ENCODE assay signal across 1 cellular context in the genomic region with DNA sequence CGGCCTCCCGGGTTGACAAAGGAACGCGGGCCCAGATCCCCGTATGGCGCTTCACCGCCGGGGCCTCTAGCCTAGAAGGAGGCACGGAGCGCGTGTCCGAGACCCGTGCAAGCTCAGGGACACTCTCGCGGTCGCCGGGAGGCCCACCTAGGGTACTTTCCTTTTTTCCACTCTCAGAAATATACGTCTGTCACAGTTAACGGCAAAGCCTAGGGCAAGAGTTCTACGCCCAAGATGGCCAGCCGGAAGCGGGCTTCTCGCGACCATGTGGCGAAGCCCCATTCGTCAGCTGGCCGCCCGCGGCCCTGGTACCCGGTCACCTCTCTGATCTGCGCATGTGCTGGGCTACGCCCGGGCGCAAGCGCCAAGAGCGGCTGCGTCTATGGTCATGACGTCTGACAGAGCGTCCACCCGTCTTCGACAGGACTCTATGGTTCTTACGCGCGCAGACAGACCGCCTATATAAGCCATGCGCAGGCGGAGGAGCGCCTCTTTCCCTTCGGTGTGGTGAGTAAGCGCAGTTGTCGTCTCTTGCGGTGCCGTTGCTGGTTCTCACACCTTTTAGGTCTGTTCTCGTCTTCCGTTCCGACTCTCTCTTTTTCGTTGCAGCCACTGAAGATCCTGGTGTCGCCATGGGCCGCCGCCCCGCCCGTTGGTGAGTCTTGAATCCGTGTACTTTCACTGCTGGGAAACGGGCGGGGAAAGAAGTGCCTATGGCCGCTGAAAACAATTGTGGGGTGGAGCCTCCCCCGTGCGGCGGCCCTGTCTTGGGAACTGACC.
TF ChIP-seq lines count a peak whose summit lies in the region.

A gene (plus strand): TSS at position 490 of the 780 bp plus-strand sequence. CDS start 143 bp downstream, at position 633.

TF ChIP-seq in GM12878, 131 proteins besides CTCF, POLR2A, EP300 and RAD21 (continued from another document):
- TF ChIP-seq, protein P1, sequence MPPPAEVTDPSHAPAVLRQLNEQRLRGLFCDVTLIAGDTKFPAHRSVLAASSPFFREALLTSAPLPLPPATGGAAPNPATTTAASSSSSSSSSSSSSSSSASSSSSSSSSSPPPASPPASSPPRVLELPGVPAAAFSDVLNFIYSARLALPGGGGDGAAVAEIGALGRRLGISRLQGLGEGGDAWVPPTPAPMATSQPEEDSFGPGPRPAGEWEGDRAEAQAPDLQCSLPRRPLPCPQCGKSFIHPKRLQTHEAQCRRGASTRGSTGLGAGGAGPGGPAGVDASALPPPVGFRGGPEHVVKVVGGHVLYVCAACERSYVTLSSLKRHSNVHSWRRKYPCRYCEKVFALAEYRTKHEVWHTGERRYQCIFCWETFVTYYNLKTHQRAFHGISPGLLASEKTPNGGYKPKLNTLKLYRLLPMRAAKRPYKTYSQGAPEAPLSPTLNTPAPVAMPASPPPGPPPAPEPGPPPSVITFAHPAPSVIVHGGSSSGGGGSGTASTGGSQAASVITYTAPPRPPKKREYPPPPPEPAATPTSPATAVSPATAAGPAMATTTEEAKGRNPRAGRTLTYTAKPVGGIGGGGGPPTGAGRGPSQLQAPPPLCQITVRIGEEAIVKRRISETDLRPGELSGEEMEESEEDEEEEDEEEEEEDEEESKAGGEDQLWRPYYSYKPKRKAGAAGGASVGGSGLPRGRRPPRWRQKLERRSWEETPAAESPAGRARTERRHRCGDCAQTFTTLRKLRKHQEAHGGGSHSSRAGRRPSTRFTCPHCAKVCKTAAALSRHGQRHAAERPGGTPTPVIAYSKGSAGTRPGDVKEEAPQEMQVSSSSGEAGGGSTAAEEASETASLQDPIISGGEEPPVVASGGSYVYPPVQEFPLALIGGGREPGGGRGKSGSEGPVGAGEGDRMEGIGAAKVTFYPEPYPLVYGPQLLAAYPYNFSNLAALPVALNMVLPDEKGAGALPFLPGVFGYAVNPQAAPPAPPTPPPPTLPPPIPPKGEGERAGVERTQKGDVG (CRISPR knock-in tag; IDR thresholded peaks at IDR 0.05) = no peak
- TF ChIP-seq RBBP5 (conservative IDR thresholded peaks at IDR 0.05) (no peak), SREBF2 (IDR thresholded peaks at IDR 0.05; ENCODE audit: low read length) (no peak), POLR2AphosphoS5 (IDR thresholded peaks at IDR 0.05; ENCODE audit: low read length) (peak; percentile 100), CREB1 (IDR thresholded peaks at IDR 0.05; ENCODE audit: low read depth) (peak; percentile 92), HCFC1 (IDR thresholded peaks at IDR 0.05; ENCODE audit: low read length) (peak; percentile 56), TARDBP (IDR thresholded peaks at IDR 0.05; ENCODE audit: borderline replicate concordance) (no peak), DPF2 (IDR thresholded peaks at IDR 0.05) (peak; percentile 6; the same call in 1 of the 2 replicates)
- TF ChIP-seq, protein P2, sequence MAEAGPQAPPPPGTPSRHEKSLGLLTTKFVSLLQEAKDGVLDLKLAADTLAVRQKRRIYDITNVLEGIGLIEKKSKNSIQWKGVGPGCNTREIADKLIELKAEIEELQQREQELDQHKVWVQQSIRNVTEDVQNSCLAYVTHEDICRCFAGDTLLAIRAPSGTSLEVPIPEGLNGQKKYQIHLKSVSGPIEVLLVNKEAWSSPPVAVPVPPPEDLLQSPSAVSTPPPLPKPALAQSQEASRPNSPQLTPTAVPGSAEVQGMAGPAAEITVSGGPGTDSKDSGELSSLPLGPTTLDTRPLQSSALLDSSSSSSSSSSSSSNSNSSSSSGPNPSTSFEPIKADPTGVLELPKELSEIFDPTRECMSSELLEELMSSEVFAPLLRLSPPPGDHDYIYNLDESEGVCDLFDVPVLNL (IDR thresholded peaks at IDR 0.05; ENCODE audit: low read depth, low read length) = no peak
- TF ChIP-seq, protein P3, sequence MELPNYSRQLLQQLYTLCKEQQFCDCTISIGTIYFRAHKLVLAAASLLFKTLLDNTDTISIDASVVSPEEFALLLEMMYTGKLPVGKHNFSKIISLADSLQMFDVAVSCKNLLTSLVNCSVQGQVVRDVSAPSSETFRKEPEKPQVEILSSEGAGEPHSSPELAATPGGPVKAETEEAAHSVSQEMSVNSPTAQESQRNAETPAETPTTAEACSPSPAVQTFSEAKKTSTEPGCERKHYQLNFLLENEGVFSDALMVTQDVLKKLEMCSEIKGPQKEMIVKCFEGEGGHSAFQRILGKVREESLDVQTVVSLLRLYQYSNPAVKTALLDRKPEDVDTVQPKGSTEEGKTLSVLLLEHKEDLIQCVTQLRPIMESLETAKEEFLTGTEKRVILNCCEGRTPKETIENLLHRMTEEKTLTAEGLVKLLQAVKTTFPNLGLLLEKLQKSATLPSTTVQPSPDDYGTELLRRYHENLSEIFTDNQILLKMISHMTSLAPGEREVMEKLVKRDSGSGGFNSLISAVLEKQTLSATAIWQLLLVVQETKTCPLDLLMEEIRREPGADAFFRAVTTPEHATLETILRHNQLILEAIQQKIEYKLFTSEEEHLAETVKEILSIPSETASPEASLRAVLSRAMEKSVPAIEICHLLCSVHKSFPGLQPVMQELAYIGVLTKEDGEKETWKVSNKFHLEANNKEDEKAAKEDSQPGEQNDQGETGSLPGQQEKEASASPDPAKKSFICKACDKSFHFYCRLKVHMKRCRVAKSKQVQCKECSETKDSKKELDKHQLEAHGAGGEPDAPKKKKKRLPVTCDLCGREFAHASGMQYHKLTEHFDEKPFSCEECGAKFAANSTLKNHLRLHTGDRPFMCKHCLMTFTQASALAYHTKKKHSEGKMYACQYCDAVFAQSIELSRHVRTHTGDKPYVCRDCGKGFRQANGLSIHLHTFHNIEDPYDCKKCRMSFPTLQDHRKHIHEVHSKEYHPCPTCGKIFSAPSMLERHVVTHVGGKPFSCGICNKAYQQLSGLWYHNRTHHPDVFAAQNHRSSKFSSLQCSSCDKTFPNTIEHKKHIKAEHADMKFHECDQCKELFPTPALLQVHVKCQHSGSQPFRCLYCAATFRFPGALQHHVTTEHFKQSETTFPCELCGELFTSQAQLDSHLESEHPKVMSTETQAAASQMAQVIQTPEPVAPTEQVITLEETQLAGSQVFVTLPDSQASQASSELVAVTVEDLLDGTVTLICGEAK (IDR thresholded peaks at IDR 0.05; ENCODE audit: borderline replicate concordance) = no peak
- TF ChIP-seq, protein P4, sequence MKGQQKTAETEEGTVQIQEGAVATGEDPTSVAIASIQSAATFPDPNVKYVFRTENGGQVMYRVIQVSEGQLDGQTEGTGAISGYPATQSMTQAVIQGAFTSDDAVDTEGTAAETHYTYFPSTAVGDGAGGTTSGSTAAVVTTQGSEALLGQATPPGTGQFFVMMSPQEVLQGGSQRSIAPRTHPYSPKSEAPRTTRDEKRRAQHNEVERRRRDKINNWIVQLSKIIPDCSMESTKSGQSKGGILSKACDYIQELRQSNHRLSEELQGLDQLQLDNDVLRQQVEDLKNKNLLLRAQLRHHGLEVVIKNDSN (IDR thresholded peaks at IDR 0.05; ENCODE audit: borderline replicate concordance, extremely low read length, insufficient read depth, low read depth, low read length) = peak; percentile 61
- TF ChIP-seq, protein P5, sequence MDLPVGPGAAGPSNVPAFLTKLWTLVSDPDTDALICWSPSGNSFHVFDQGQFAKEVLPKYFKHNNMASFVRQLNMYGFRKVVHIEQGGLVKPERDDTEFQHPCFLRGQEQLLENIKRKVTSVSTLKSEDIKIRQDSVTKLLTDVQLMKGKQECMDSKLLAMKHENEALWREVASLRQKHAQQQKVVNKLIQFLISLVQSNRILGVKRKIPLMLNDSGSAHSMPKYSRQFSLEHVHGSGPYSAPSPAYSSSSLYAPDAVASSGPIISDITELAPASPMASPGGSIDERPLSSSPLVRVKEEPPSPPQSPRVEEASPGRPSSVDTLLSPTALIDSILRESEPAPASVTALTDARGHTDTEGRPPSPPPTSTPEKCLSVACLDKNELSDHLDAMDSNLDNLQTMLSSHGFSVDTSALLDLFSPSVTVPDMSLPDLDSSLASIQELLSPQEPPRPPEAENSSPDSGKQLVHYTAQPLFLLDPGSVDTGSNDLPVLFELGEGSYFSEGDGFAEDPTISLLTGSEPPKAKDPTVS (IDR thresholded peaks at IDR 0.05; ENCODE audit: low read depth, low read length) = no peak
